ENCODE assay signal across 19 cellular contexts in the genomic region with DNA sequence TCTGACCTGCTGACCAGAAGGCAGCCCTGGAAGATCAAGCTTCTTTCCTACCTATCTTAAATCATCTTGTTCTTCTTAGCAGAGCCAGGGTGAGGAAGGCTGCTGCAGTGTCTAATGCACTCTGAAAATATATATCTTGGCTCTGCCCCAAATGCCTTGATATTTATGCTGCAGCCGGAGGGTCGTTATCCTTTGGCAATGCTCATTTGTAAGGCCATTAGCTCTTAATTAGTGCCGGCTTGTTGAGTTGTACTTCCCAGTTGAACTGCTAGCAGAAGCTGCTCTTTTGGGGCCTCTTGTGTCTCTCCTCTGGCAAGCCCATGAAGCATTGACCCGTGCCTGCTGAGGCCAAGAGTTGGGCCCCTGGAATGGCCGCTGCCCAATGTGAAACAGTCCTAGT. TPM values are rescaled to one million over a fixed set of nuclear protein-coding genes. Genes with fewer than 3 reads are reported as not detected.
"Had no signal": no experiment of that assay in that cellular context is flagged by ENCODE, and none has a peak within 500 bp of the region (broad histone marks: within the 10 kb centered on the region; RNA-seq: fewer than 3 reads in every experiment).

No MANE protein-coding gene starts in this region.

- DNase-seq: effector CD4-positive, alpha-beta T cell; endodermal cell; erythroblast; foreskin keratinocyte; kidney; left cardiac atrium; left ventricle myocardium superior; mesenchymal stem cell; midbrain; occipital lobe; spleen; stimulated activated naive CD4-positive, alpha-beta T cell; trophoblast cell had no signal

- ATAC-seq: foreskin keratinocyte; left cardiac atrium; left ventricle myocardium superior; natural killer cell treated with Interleukin-12 subunit alpha and Interleukin-12 subunit beta and Interleukin-15 and Interleukin-18, amount 100 ng/mL, for 72 hours; sciatic nerve had no signal

- H3K27ac Mint-ChIP-seq: endodermal cell; natural killer cell treated with Interleukin-12 subunit alpha and Interleukin-12 subunit beta and Interleukin-15 and Interleukin-18, amount 100 ng/mL, for 72 hours had no signal

- H3K4me3 Mint-ChIP-seq: endodermal cell; natural killer cell treated with Interleukin-12 subunit alpha and Interleukin-12 subunit beta and Interleukin-15 and Interleukin-18, amount 100 ng/mL, for 72 hours had no signal

- H3K9me3 Mint-ChIP-seq: endodermal cell; natural killer cell treated with Interleukin-12 subunit alpha and Interleukin-12 subunit beta and Interleukin-15 and Interleukin-18, amount 100 ng/mL, for 72 hours had no signal

RNA-seq across cellular contexts. Expression of gene RSPO1, which starts 34.8 kb away (rescaled TPM):
- total RNA-seq: dermis microvascular lymphatic vessel endothelial cell; endodermal cell; endothelial cell of umbilical vein; foreskin keratinocyte; natural killer cell treated with Interleukin-12 subunit alpha and Interleukin-12 subunit beta and Interleukin-15 and Interleukin-18, amount 100 ng/mL, for 72 hours; occipital lobe; renal cortical epithelial cell; skeletal muscle tissue had no signal

RNA-seq across cellular contexts. Expression of gene DNALI1, which starts 43.2 kb away (rescaled TPM):
- total RNA-seq: natural killer cell treated with Interleukin-12 subunit alpha and Interleukin-12 subunit beta and Interleukin-15 and Interleukin-18, amount 100 ng/mL, for 72 hours had no signal
